ENCODE assay signal across 18 cellular contexts in genomic region chr15:77369168-77369567, GRCh38. TPM values are rescaled to one million over a fixed set of nuclear protein-coding genes. Genes with fewer than 3 reads are reported as not detected.
DNase-seq lines count a peak whose midpoint lies in the region; ATAC-seq lines count a peak whose summit lies in the region.
"Had no signal": no experiment of that assay in that cellular context is flagged by ENCODE, and none has a peak within 500 bp of the region (broad histone marks: within the 10 kb centered on the region; RNA-seq: fewer than 3 reads in every experiment).

No MANE protein-coding gene starts in this region.

- in situ Hi-C loops in GM23248 (cut with MboI): no loop called here

- H3K27me3 ChIP-seq in GM23248 (replicated peaks; ENCODE audit: insufficient read depth): no peaks in the 10 kb centered on the region

- H3K9me3 ChIP-seq in GM23248 (ENCODE audit: low read depth): no peaks in the 10 kb centered on the region

- peaks cover 30% of the 10 kb centered on the region; the same call in 1 of the 2 replicates for H4K20me1 ChIP-seq in GM23248 (ENCODE audit: insufficient read depth)

- peaks cover 100% of the 10 kb centered on the region for H3K79me2 ChIP-seq in GM23248 (ENCODE audit: insufficient read depth)

- H3K4me1 ChIP-seq in GM23248 (ENCODE audit: insufficient read depth): no peaks in the 10 kb centered on the region

- H3K4me1 Mint-ChIP-seq in activated T-helper 1 cell treated with anti-CD3 and anti-CD28 coated beads, Interleukin-12 subunit alpha, Interleukin-12 subunit beta, Interleukin-2, Interleukin-4 antibody, amounts not matched to agents 30 ng/mL and 10 ng/mL and 1 ng/mL, durations not matched to agents 14 hours and 24 hours and 36 hours (ENCODE audit: low read depth): peaks cover 5% of the 10 kb centered on the region
- H3K4me1 Mint-ChIP-seq in stimulated activated naive B cell treated with anti-CD40 and anti-IgM and Interleukin-4, amounts not matched to agents 10 μg/mL and 1 μg/mL and 100 μg/mL, for 72 hours: peaks cover 18 to 49% of the 10 kb centered on the region in 2 donors

- H3K4me3 ChIP-seq in GM23248: no peak overlapping the region

- H3K36me3 Mint-ChIP-seq in activated T-helper 1 cell treated with anti-CD3 and anti-CD28 coated beads, Interleukin-12 subunit alpha, Interleukin-12 subunit beta, Interleukin-2, Interleukin-4 antibody, amounts not matched to agents 30 ng/mL and 10 ng/mL and 1 ng/mL, durations not matched to agents 14 hours and 24 hours and 36 hours (ENCODE audit: low read depth): no peaks in the 10 kb centered on the region
- H3K36me3 Mint-ChIP-seq in stimulated activated naive B cell treated with anti-CD40 and anti-IgM and Interleukin-4, amounts not matched to agents 10 μg/mL and 1 μg/mL and 100 μg/mL, for 72 hours: peaks cover 3 to 11% of the 10 kb centered on the region in 2 donors
- H3K36me3 Mint-ChIP-seq: CD4-positive, CD25-positive, alpha-beta regulatory T cell had no signal

- WGBS in GM23248 (ENCODE audit: low coverage in 1 of 2, low lambda C conversion rate in 2 of 2, missing lambda C conversion rate in 2 of 2), 2 experiments: 69 to 70% methylated on average over 4 of the region's 4 CpGs

- H3K9me3 Mint-ChIP-seq in activated T-helper 1 cell treated with anti-CD3 and anti-CD28 coated beads, Interleukin-12 subunit alpha, Interleukin-12 subunit beta, Interleukin-2, Interleukin-4 antibody, amounts not matched to agents 30 ng/mL and 10 ng/mL and 1 ng/mL, durations not matched to agents 14 hours and 24 hours and 36 hours: no peaks in the 10 kb centered on the region
- peaks cover 8% of the 10 kb centered on the region in 2 donors for H3K9me3 Mint-ChIP-seq in stimulated activated naive B cell treated with anti-CD40 and anti-IgM and Interleukin-4, amounts not matched to agents 10 μg/mL and 1 μg/mL and 100 μg/mL, for 72 hours

- peak overlapping the region; percentile 25 for H3K27ac Mint-ChIP-seq in activated T-helper 1 cell treated with anti-CD3 and anti-CD28 coated beads, Interleukin-12 subunit alpha, Interleukin-12 subunit beta, Interleukin-2, Interleukin-4 antibody, amounts not matched to agents 30 ng/mL and 10 ng/mL and 1 ng/mL, durations not matched to agents 14 hours and 24 hours and 36 hours
- peak overlapping the region; percentile 42 for H3K27ac Mint-ChIP-seq in stimulated activated naive B cell treated with anti-CD40 and anti-IgM and Interleukin-4, amounts not matched to agents 10 μg/mL and 1 μg/mL and 100 μg/mL, for 72 hours
- H3K27ac Mint-ChIP-seq: B cell; CD4-positive, CD25-positive, alpha-beta regulatory T cell had no signal

- DNase-seq in GM23248 (peak; percentile 4), iris pigment epithelial cell (ENCODE audit: low read depth) (peak; percentile 32), pons (ENCODE audit: low spot score) (no peak), globus pallidus (ENCODE audit: low spot score) (no peak)
- DNase-seq in activated T-helper 1 cell treated with anti-CD3 and anti-CD28 coated beads, Interleukin-12 subunit alpha, Interleukin-12 subunit beta, Interleukin-2, Interleukin-4 antibody, amounts not matched to agents 30 ng/mL and 10 ng/mL and 1 ng/mL, durations not matched to agents 14 hours and 24 hours and 36 hours (ENCODE audit: low spot score): no peak
- DNase-seq in stimulated activated naive B cell treated with anti-CD40 and anti-IgM and Interleukin-4, amounts not matched to agents 10 μg/mL and 1 μg/mL and 100 μg/mL, for 72 hours: no peak
- DNase-seq in stimulated activated naive CD4-positive, alpha-beta T cell (lab: John Stamatoyannopoulos, UW): no peak
- DNase-seq: ACHN; CD4-positive, CD25-positive, alpha-beta regulatory T cell; GOT3; Kasumi-1; NCI-H1105 treated with DMSO at 0.1 percent for 48 hours; NCI-H187; NCI-H446; NK-92 treated with Interleukin-12 subunit alpha and Interleukin-12 subunit beta, amount 100 ng/mL, for 24 hours had no signal

- intact Hi-C loops in activated T-helper 1 cell treated with anti-CD3 and anti-CD28 coated beads, Interleukin-12 subunit alpha, Interleukin-12 subunit beta, Interleukin-2, Interleukin-4 antibody, amounts not matched to agents 30 ng/mL and 10 ng/mL and 1 ng/mL, durations not matched to agents 14 hours and 24 hours and 36 hours (cut with micrococcal nuclease): no loop called here

- H3F3A ChIP-seq in GM23248 (ENCODE audit: insufficient read depth): no peaks in the 10 kb centered on the region

- H3K4me2 ChIP-seq in GM23248 (ENCODE audit: unreplicated experiment): no peak overlapping the region

- H3K9ac ChIP-seq in GM23248: no peak overlapping the region

- 0 out of 2 replicates have a peak, but pooled peaks cover 5% of the 10 kb centered on the region for H3K36me3 ChIP-seq in GM23248 (ENCODE audit: low read depth)

- no peak overlapping the region for H2AFZ ChIP-seq in GM23248

- H3K4me3 Mint-ChIP-seq in activated T-helper 1 cell treated with anti-CD3 and anti-CD28 coated beads, Interleukin-12 subunit alpha, Interleukin-12 subunit beta, Interleukin-2, Interleukin-4 antibody, amounts not matched to agents 30 ng/mL and 10 ng/mL and 1 ng/mL, durations not matched to agents 14 hours and 24 hours and 36 hours: no peak overlapping the region
- no peak overlapping the region for H3K4me3 Mint-ChIP-seq in stimulated activated naive B cell treated with anti-CD40 and anti-IgM and Interleukin-4, amounts not matched to agents 10 μg/mL and 1 μg/mL and 100 μg/mL, for 72 hours
- H3K4me3 Mint-ChIP-seq: B cell; CD4-positive, CD25-positive, alpha-beta regulatory T cell had no signal

- H3K9me2 ChIP-seq in GM23248 (ENCODE audit: insufficient read depth): no peaks in the 10 kb centered on the region

- H3K27ac ChIP-seq in GM23248: no peak overlapping the region
- H3K27ac ChIP-seq: RWPE1 had no signal

- H3K27me3 Mint-ChIP-seq in activated T-helper 1 cell treated with anti-CD3 and anti-CD28 coated beads, Interleukin-12 subunit alpha, Interleukin-12 subunit beta, Interleukin-2, Interleukin-4 antibody, amounts not matched to agents 30 ng/mL and 10 ng/mL and 1 ng/mL, durations not matched to agents 14 hours and 24 hours and 36 hours (ENCODE audit: insufficient read depth): no peaks in the 10 kb centered on the region
- H3K27me3 Mint-ChIP-seq in stimulated activated naive B cell treated with anti-CD40 and anti-IgM and Interleukin-4, amounts not matched to agents 10 μg/mL and 1 μg/mL and 100 μg/mL, for 72 hours: no peaks in the 10 kb centered on the region
- H3K27me3 Mint-ChIP-seq: B cell had no signal

- peak in 1 of 2 donors; percentile 44 for ATAC-seq in stimulated activated naive B cell treated with anti-CD40 and anti-IgM and Interleukin-4, amounts not matched to agents 10 μg/mL and 1 μg/mL and 100 μg/mL, for 72 hours (replicated peaks)
- no peak for ATAC-seq in HG03175 (IDR thresholded peaks at IDR 0.05; ENCODE audit: unreplicated experiment)

RNA-seq across cellular contexts. Expression of gene PEAK1, which starts 50.7 kb away (rescaled TPM):
- total RNA-seq in GM23248 (2014; rRNA removed; shearing (Covaris generic)): 72.5 and 74.5 TPM in 2 replicates
- 19.6 and 22.4 TPM in 2 replicates for polyA plus RNA-seq in GM23248 (2016; fragmentation: Nextera tagmentation; extraction: Ambion mirVana)
- total RNA-seq in activated T-helper 1 cell treated with anti-CD3 and anti-CD28 coated beads, Interleukin-12 subunit alpha, Interleukin-12 subunit beta, Interleukin-2, Interleukin-4 antibody, amounts not matched to agents 30 ng/mL and 10 ng/mL and 1 ng/mL, durations not matched to agents 14 hours and 24 hours and 36 hours: 24.3 and 27.0 TPM in 2 replicates

RNA-seq across cellular contexts. Expression of gene HMG20A, which starts 51.5 kb away (rescaled TPM):
- total RNA-seq in GM23248 (2014; rRNA removed; shearing (Covaris generic)): 17.8 and 25.1 TPM in 2 replicates
- 15.1 and 20.4 TPM in 2 replicates for polyA plus RNA-seq in GM23248 (2016; fragmentation: Nextera tagmentation; extraction: Ambion mirVana)
- total RNA-seq in activated T-helper 1 cell treated with anti-CD3 and anti-CD28 coated beads, Interleukin-12 subunit alpha, Interleukin-12 subunit beta, Interleukin-2, Interleukin-4 antibody, amounts not matched to agents 30 ng/mL and 10 ng/mL and 1 ng/mL, durations not matched to agents 14 hours and 24 hours and 36 hours: 42.5 and 46.5 TPM in 2 replicates

Comparison
In these comparisons a context has a peak if more than half of its experiments do, and no peak if none do; other contexts are left out.
1. DNase-seq: peak in GM23248 (single experiment) and iris pigment epithelial cell (single experiment); none in activated T-helper 1 cell treated with anti-CD3 and anti-CD28 coated beads, Interleukin-12 subunit alpha, Interleukin-12 subunit beta, Interleukin-2, Interleukin-4 antibody, amounts not matched to agents 30 ng/mL and 10 ng/mL and 1 ng/mL, durations not matched to agents 14 hours and 24 hours and 36 hours (single experiment), stimulated activated naive B cell treated with anti-CD40 and anti-IgM and Interleukin-4, amounts not matched to agents 10 μg/mL and 1 μg/mL and 100 μg/mL, for 72 hours (single experiment), pons (single experiment), stimulated activated naive CD4-positive, alpha-beta T cell (0 of 6) and globus pallidus (single experiment).